Comparison of ENCODE assay signal across 8 cellular contexts in the genomic region with DNA sequence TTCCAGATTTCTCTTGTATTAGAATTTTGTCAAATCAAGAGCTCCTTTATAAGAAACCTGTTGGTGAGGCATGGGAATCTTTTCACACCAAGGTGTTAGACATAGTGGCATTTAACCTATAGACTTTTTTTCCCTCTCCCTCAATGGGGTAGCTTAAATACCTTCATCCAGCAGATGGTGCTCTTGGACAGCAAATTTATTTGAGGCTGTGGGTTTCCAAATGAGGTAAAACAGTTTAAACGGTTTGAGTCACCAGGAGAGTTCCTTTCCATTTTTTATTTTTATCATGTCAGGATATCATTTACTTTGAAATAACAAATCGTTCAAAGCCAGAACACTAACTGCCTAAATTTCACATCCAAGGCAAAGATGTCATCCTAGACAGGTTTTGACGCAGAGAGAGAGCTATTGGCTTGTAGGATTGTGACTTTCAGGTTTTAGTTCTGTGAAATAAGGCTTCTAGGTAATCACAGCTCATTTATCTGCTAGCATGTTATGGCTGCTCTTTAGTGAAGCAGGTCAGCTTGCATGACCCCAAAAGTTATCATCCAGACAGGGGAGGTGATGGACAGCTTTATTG.
DNase-seq lines count a peak whose midpoint lies in the region; ATAC-seq, FAIRE-seq and TF ChIP-seq lines count a peak whose summit lies in the region.

No MANE protein-coding gene starts in this region.

- POLR2A ChIA-PET in endothelial cell of umbilical vein (lab: Charles Lee), result no interaction called here

- DNase-seq in CD1c-positive myeloid dendritic cell (ENCODE audit: extremely low spot score) (peak; percentile 32), GM12891 (ENCODE audit: insufficient read length, low spot score) (peak; percentile 30), MV-4-11 (lab: John Stamatoyannopoulos, UW) (peak; percentile 25), T-helper 17 cell (no peak), endothelial cell of umbilical vein (ENCODE audit: low read depth, low spot score) (peak; percentile 69), posterior vena cava (ENCODE audit: low spot score) (no peak), mucosa of gallbladder (ENCODE audit: low spot score) (no peak)

- no peaks in the 10 kb centered on the region for H4K20me1 ChIP-seq in endothelial cell of umbilical vein (replicated peaks; ENCODE audit: control insufficient read depth, extremely low read depth, insufficient read depth, low read length)

- TF ChIP-seq POLR2A in GM12891 (IDR thresholded peaks at IDR 0.05; ENCODE audit: low read depth, low read length) (no peak), endothelial cell of umbilical vein (IDR thresholded peaks at IDR 0.05; ENCODE audit: low read depth, low read length) (no peak)

- FAIRE-seq in GM12891 (lab: Jason Lieb, UNC) (peak; percentile 81), endothelial cell of umbilical vein (lab: Jason Lieb, UNC) (peak; percentile 77)

- H3K27me3 ChIP-seq in endothelial cell of umbilical vein (ENCODE audit: control insufficient read depth in 2 of 2, insufficient read depth in 2 of 2, low read length in 2 of 2) (no peaks in the 10 kb centered on the region), neutrophil (no peaks in the 10 kb centered on the region)

- no peaks in the 10 kb centered on the region for H3K79me2 ChIP-seq in endothelial cell of umbilical vein (ENCODE audit: control insufficient read depth, insufficient read depth, low read length)

- H3K36me3 ChIP-seq in endothelial cell of umbilical vein (ENCODE audit: control insufficient read depth in 2 of 2, extremely low read depth in 1 of 2, insufficient read depth in 2 of 2, low read length in 2 of 2) (peaks cover 0 to 2% of the 10 kb centered on the region in 2 experiments), neutrophil (peaks cover 26% of the 10 kb centered on the region)

- no TSS peak for BruUV-seq in endothelial cell of umbilical vein (replicated peaks; lab: Mats Ljungman, UMichigan)

- no peak overlapping the region for H2AFZ ChIP-seq in endothelial cell of umbilical vein (ENCODE audit: low read depth, low read length)

- H3K27me3 Mint-ChIP-seq in T-helper 17 cell, result no peaks in the 10 kb centered on the region

- H3K4me3 Mint-ChIP-seq in T-helper 17 cell, result no peak overlapping the region

- peak overlapping the region; percentile 68 for H3K27ac Mint-ChIP-seq in T-helper 17 cell

- H3K27ac ChIP-seq in endothelial cell of umbilical vein (ENCODE audit: insufficient read depth, low read depth, low read length), result no peak overlapping the region
- no peak overlapping the region for H3K27ac ChIP-seq in neutrophil

- ATAC-seq in T-helper 17 cell, result no peak

- peaks cover 14% of the 10 kb centered on the region for H3K36me3 Mint-ChIP-seq in T-helper 17 cell (ENCODE audit: low read depth)

- dilution Hi-C loops in endothelial cell of umbilical vein (cut with MboI; ENCODE audit: extremely low pct_ligation_motif_present, low sequenced_read_pairs), result no loop called here

- TF ChIP-seq CTCF in endothelial cell of umbilical vein (IDR thresholded peaks at IDR 0.05; ENCODE audit: extremely low read depth in 1 of 2, insufficient read depth in 1 of 2, low read depth in 1 of 2, low read length in 2 of 2) (peak; percentile 52), neutrophil (IDR thresholded peaks at IDR 0.05) (peak; percentile 19)

- no peaks in the 10 kb centered on the region for H3K9me1 ChIP-seq in endothelial cell of umbilical vein (replicated peaks; ENCODE audit: control insufficient read depth, extremely low read depth, insufficient read depth, low read length)

- no peak overlapping the region for H3K4me2 ChIP-seq in endothelial cell of umbilical vein (ENCODE audit: insufficient read depth, low read length)

- no peaks in the 10 kb centered on the region for H3K9me3 ChIP-seq in T-helper 17 cell (ENCODE audit: control insufficient read depth, low read length, poor library complexity, severe bottlenecking)
- no peaks in the 10 kb centered on the region for H3K9me3 ChIP-seq in endothelial cell of umbilical vein (replicated peaks; ENCODE audit: control insufficient read depth, insufficient read depth, low read length)
- H3K9me3 ChIP-seq in neutrophil, result no peaks in the 10 kb centered on the region

- CTCF ChIA-PET in endothelial cell of umbilical vein (lab: Charles Lee), result interaction anchor here (0.7 to 4.6 kb wide), 71 partner anchors 9 to 830 kb away, joined by 3 to 60 read pairs (median 4); partner anchors contain the start of gene KDM4C

- H3K4me1 Mint-ChIP-seq in T-helper 17 cell, result peaks cover 24% of the 10 kb centered on the region

- intact Hi-C loops in endothelial cell of umbilical vein (cut with micrococcal nuclease) (loop anchor here (1.0 to 2.0 kb wide), 5 partner anchors 75 to 743 kb away; no protein-coding TSS in a partner anchor), posterior vena cava (cut with DNase I) (no loop called here)

- no peak overlapping the region for H3K9ac ChIP-seq in endothelial cell of umbilical vein (replicated peaks; ENCODE audit: extremely low read depth, insufficient read depth, low read length)

- no peak overlapping the region for H3K4me3 ChIP-seq in endothelial cell of umbilical vein (replicated peaks in 1 of 3; ENCODE audit: insufficient read depth in 1 of 3, low read depth in 1 of 3, low read length in 3 of 3)
- H3K4me3 ChIP-seq in neutrophil (ENCODE audit: low read depth in 1 of 2, low read length in 1 of 2), result no peak overlapping the region

- no peaks in the 10 kb centered on the region for H3K4me1 ChIP-seq in endothelial cell of umbilical vein (ENCODE audit: control insufficient read depth, extremely low read depth, insufficient read depth, low read length)
- H3K4me1 ChIP-seq in neutrophil (ENCODE audit: control insufficient read depth in 1 of 2, insufficient read depth in 1 of 2, low read depth in 1 of 2, low read length in 1 of 2), result no peaks in the 10 kb centered on the region

TF ChIP-seq in GM12891, 5 proteins besides CTCF, POLR2A, EP300 and RAD21:
- TF ChIP-seq SPI1 (IDR thresholded peaks at IDR 0.05; ENCODE audit: low read depth, low read length) (no peak), PAX5 (IDR thresholded peaks at IDR 0.05; ENCODE audit: insufficient read depth, low read length, severe bottlenecking) (no peak), POLR2AphosphoS5 (IDR thresholded peaks at IDR 0.05; ENCODE audit: low read depth, low read length) (no peak), POU2F2 (IDR thresholded peaks at IDR 0.05; ENCODE audit: low read depth, low read length) (no peak), TAF1 (IDR thresholded peaks at IDR 0.05; ENCODE audit: low read depth, low read length) (no peak)
TF ChIP-seq in GM12891: peak in this region for 0.

TF ChIP-seq in endothelial cell of umbilical vein, 7 proteins besides CTCF, POLR2A, EP300 and RAD21:
- TF ChIP-seq MAX (IDR thresholded peaks at IDR 0.05; ENCODE audit: insufficient read depth, insufficient read length) (no peak), GATA2 (IDR thresholded peaks at IDR 0.05; ENCODE audit: insufficient read depth, insufficient read length, low read depth, low read length) (no peak), MYC (IDR thresholded peaks at IDR 0.05; ENCODE audit: low read depth, low read length) (no peak), JUN (IDR thresholded peaks at IDR 0.05; ENCODE audit: borderline replicate concordance, insufficient read depth, insufficient read length, low read depth) (no peak), POLR2AphosphoS5 (IDR thresholded peaks at IDR 0.05; ENCODE audit: insufficient read depth, low read depth, low read length) (no peak), EZH2 (IDR thresholded peaks at IDR 0.05; ENCODE audit: borderline replicate concordance, low read depth, low read length, severe bottlenecking) (no peak), FOS (IDR thresholded peaks at IDR 0.05; ENCODE audit: borderline replicate concordance, insufficient read depth, low read length) (no peak)

Comparison
In these comparisons a context has a peak if more than half of its experiments do, and no peak if none do; other contexts are left out.
1. DNase-seq: peak in CD1c-positive myeloid dendritic cell (single experiment), GM12891 (single experiment), MV-4-11 (single experiment) and endothelial cell of umbilical vein (single experiment); none in T-helper 17 cell (0 of 3), posterior vena cava (single experiment) and mucosa of gallbladder (single experiment).